Comparison of ENCODE assay signal across 19 cellular contexts in the genomic region with DNA sequence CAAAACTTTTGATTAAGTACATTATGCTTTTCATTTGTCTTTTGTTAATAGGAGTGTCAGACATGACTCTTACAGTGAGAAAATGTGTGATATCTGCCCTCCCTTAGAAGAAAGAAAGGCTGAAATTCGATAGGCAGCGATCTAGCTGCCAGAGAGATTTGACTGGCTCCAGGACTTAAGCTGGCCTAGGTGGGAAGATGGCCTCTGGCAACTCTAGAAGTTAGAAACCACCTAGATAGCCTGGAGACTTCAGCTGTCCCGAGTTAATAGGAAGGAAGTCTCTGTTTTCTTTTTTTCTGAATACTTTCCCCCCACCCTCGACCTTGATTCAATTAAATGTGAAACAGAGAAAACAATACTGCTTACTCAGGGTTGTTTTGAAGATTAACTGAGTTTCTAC.
A peak's percentile ranks its signal among the peaks of the same experiment; 100 is the strongest.
DNase-seq lines count a peak whose midpoint lies in the region; ATAC-seq and TF ChIP-seq lines count a peak whose summit lies in the region.
"Had no signal": no experiment of that assay in that cellular context is flagged by ENCODE, and none has a peak within 500 bp of the region (broad histone marks: within the 10 kb centered on the region; RNA-seq: fewer than 3 reads in every experiment).

No MANE protein-coding gene starts in this region.

- no peak overlapping the region for H2AFZ ChIP-seq in GM23338
- peak overlapping the region; percentile 55 for H2AFZ ChIP-seq in KMS-11 (ENCODE audit: low read depth)
- H2AFZ ChIP-seq: GM23248 had no signal

- no peaks in the 10 kb centered on the region for H3K4me1 Mint-ChIP-seq in GM23338
- H3K4me1 Mint-ChIP-seq: CD4-positive, CD25-positive, alpha-beta regulatory T cell had no signal

- ATAC-seq in GM23338 (no peak), GM21381 (IDR thresholded peaks at IDR 0.05; ENCODE audit: unreplicated experiment) (no peak)
- ATAC-seq: GM12878, HCT116, K562 had no signal

- no peak overlapping the region for H3K27ac ChIP-seq in GM23338 (ENCODE audit: low read depth)
- peak overlapping the region; percentile 42 for H3K27ac ChIP-seq in KMS-11
- peak overlapping the region; percentile 37 for H3K27ac ChIP-seq in SJCRH30
- H3K27ac ChIP-seq: GM23248, HL-60 had no signal

- no peak overlapping the region for H3K4me3 Mint-ChIP-seq in GM23338
- H3K4me3 Mint-ChIP-seq: CD4-positive, CD25-positive, alpha-beta regulatory T cell; HFFc6 had no signal

- H3K9me3 Mint-ChIP-seq in GM23338, result no peaks in the 10 kb centered on the region

- H3K4me2 ChIP-seq in GM23338 (no peak overlapping the region), KMS-11 (peak overlapping the region; percentile 55)

- no peaks in the 10 kb centered on the region for H3K9me2 ChIP-seq in GM23338 (ENCODE audit: insufficient read depth)

- H3K36me3 Mint-ChIP-seq in GM23338 (ENCODE audit: low read depth), result no peaks in the 10 kb centered on the region
- H3K36me3 Mint-ChIP-seq: CD4-positive, CD25-positive, alpha-beta regulatory T cell had no signal

- H3F3A ChIP-seq in GM23338 (replicated peaks; ENCODE audit: low read depth), result no peaks in the 10 kb centered on the region

- H3K4me3 ChIP-seq in GM23338 (no peak overlapping the region), KMS-11 (IDR thresholded peaks at IDR 0.05; ENCODE audit: insufficient read depth, low read depth, low read length) (no peak overlapping the region), SJCRH30 (no peak overlapping the region)
- H3K4me3 ChIP-seq: GM12878, GM23248, K562 had no signal

- H3K27me3 ChIP-seq in GM23338 (ENCODE audit: insufficient read depth), result no peaks in the 10 kb centered on the region
- H3K27me3 ChIP-seq in KMS-11 (ENCODE audit: insufficient read depth, low read depth), result no peaks in the 10 kb centered on the region
- no peaks in the 10 kb centered on the region for H3K27me3 ChIP-seq in SJCRH30
- H3K27me3 ChIP-seq: BE2C had no signal

- H3K79me2 ChIP-seq in GM23338 (replicated peaks; ENCODE audit: insufficient read depth) (no peaks in the 10 kb centered on the region), KMS-11 (ENCODE audit: insufficient read depth, low read depth) (no peaks in the 10 kb centered on the region)

- H3K9ac ChIP-seq in KMS-11, result no peak overlapping the region
- H3K9ac ChIP-seq: GM23248 had no signal

- no peak overlapping the region for H3K27ac Mint-ChIP-seq in GM23338
- H3K27ac Mint-ChIP-seq: CD4-positive, CD25-positive, alpha-beta regulatory T cell; HFFc6 had no signal

- peak; percentile 6 for DNase-seq in GM23338 (ENCODE audit: low spot score)
- DNase-seq in SJCRH30, result peak; percentile 72 to 88
- DNase-seq in left kidney (ENCODE audit: low read depth, low spot score), result peak; percentile 8
- no peak for DNase-seq in epidermal melanocyte (ENCODE audit: insufficient read length, low spot score)
- no peak for DNase-seq in NCI-H446 (lab: John Stamatoyannopoulos, UW)
- DNase-seq: ACHN; BE2C; C1 segment of cervical spinal cord; Caco-2; CD4-positive, CD25-positive, alpha-beta regulatory T cell; GM23248; HFFc6; IMR-90 had no signal

- H3K9me3 ChIP-seq in SJCRH30 (replicated peaks), result no peaks in the 10 kb centered on the region
- H3K9me3 ChIP-seq: BE2C, Caco-2 had no signal

- H3K4me1 ChIP-seq in GM23338 (ENCODE audit: insufficient read depth) (no peaks in the 10 kb centered on the region), KMS-11 (ENCODE audit: low read depth, poor library complexity, severe bottlenecking) (peaks cover 33% of the 10 kb centered on the region), SJCRH30 (peaks cover 15% of the 10 kb centered on the region)
- H3K4me1 ChIP-seq: BE2C, Caco-2 had no signal

- no peaks in the 10 kb centered on the region for H3K27me3 Mint-ChIP-seq in GM23338 (ENCODE audit: insufficient read depth, low read depth, poor library complexity)
- H3K27me3 Mint-ChIP-seq: CD4-positive, CD25-positive, alpha-beta regulatory T cell had no signal

- TF ChIP-seq CTCF in GM23338 (conservative IDR thresholded peaks at IDR 0.05; ENCODE audit: low read depth in 2 of 2) (no peak), KMS-11 (conservative IDR thresholded peaks at IDR 0.05; ENCODE audit: low read depth, low read length) (no peak)

- no peaks in the 10 kb centered on the region for H4K20me1 ChIP-seq in GM23338 (replicated peaks; ENCODE audit: insufficient read depth)
- no peaks in the 10 kb centered on the region for H4K20me1 ChIP-seq in KMS-11 (ENCODE audit: insufficient read depth)

- H3K36me3 ChIP-seq in GM23338 (ENCODE audit: insufficient read depth) (no peaks in the 10 kb centered on the region), KMS-11 (ENCODE audit: insufficient read depth) (no peaks in the 10 kb centered on the region), SJCRH30 (no peaks in the 10 kb centered on the region)
- H3K36me3 ChIP-seq: BE2C had no signal

TF ChIP-seq in GM23338, 12 proteins besides CTCF, POLR2A, EP300 and RAD21:
- TF ChIP-seq STAT1 (IDR thresholded peaks at IDR 0.05; ENCODE audit: unreplicated experiment), result no peak
- no peak for TF ChIP-seq ZNF114 (CRISPR knock-in tag; IDR thresholded peaks at IDR 0.05)
TF ChIP-seq in GM23338: peak in this region for 0.

Comparison
In these comparisons a context has a peak if more than half of its experiments do, and no peak if none do; other contexts are left out.
1. DNase-seq: peak in GM23338 (single experiment), SJCRH30 (2 of 2) and left kidney (single experiment); none in epidermal melanocyte (single experiment) and NCI-H446 (0 of 2).